In genomic region chr10:77144664-77145063, GRCh38 we compare ENCODE assay signal across 29 cellular contexts.
"Had no signal": no experiment of that assay in that cellular context is flagged by ENCODE, and none has a peak within 500 bp of the region (broad histone marks: within the 10 kb centered on the region; RNA-seq: fewer than 3 reads in every experiment).

No MANE protein-coding gene starts in this region.

- H3K4me1 ChIP-seq: left ventricle myocardium inferior, right lobe of liver, uterus had no signal

- H3K36me3 ChIP-seq: brain microvascular endothelial cell, gastroesophageal sphincter, left ventricle myocardium inferior, neural progenitor cell, right lobe of liver, thoracic aorta, uterus had no signal

- ATAC-seq: effector memory CD8-positive, alpha-beta T cell; gastroesophageal sphincter; natural killer cell; right lobe of liver; stimulated activated effector memory CD8-positive, alpha-beta T cell treated with anti-CD3 and anti-CD28 coated beads, Interleukin-12 subunit alpha, Interleukin-12 subunit beta, amount 100 ng/mL, for 72 hours had no signal

- H3K27ac ChIP-seq: brain microvascular endothelial cell, gastroesophageal sphincter, hepatocyte, left ventricle myocardium inferior, neural progenitor cell, right lobe of liver, uterus had no signal

- H3K4me3 ChIP-seq: gastroesophageal sphincter, hepatocyte, left ventricle myocardium inferior, lung, neural progenitor cell, right lobe of liver, thoracic aorta, uterus had no signal

- FAIRE-seq: astrocyte had no signal

- DNase-seq: activated CD4-positive, alpha-beta memory T cell treated with anti-CD3 and anti-CD28 coated beads, Interleukin-2, amount 10 ng/mL, durations not matched to agents 7 days and 5 days; activated CD4-positive, alpha-beta T cell treated with anti-CD3 and anti-CD28 coated beads for 1 hour; activated CD4-positive, alpha-beta T cell treated with anti-CD3 and anti-CD28 coated beads, Interleukin-2, amount 10 ng/mL, durations not matched to agents 7 days and 5 days; activated CD8-positive, alpha-beta memory T cell treated with anti-CD3 and anti-CD28 coated beads, Interleukin-2, amount 50 U/mL, for 48 hours; activated gamma-delta T cell; activated naive CD4-positive, alpha-beta T cell treated with anti-CD3 and anti-CD28 coated beads, Interleukin-2, amount 10 ng/mL, durations not matched to agents 7 days and 5 days; activated naive CD8-positive, alpha-beta T cell treated with anti-CD3 and anti-CD28 coated beads, Interleukin-2, amount 10 ng/mL, durations not matched to agents 7 days and 5 days; activated T-cell treated with anti-CD3 and anti-CD28 coated beads, Interleukin-2, amount 50 U/mL, for 24 hours; amniotic stem cell; brain microvascular endothelial cell; cortex of kidney; effector memory CD8-positive, alpha-beta T cell; erythroblast; left ventricle myocardium inferior; mesendoderm; natural killer cell; occipital lobe; right lobe of liver; stimulated activated CD4-positive, alpha-beta T cell treated with anti-CD3 and anti-CD28 coated beads, Interleukin-4, amount 100 ng/mL, for 1 hour; T1000; trophoblast cell; uterus had no signal

- H3K27me3 ChIP-seq: brain microvascular endothelial cell, gastroesophageal sphincter, hepatocyte, right lobe of liver, uterus had no signal

- H3K9me3 ChIP-seq: gastroesophageal sphincter, left ventricle myocardium inferior, right lobe of liver, thoracic aorta, uterus had no signal
